1 cellular context compared by ENCODE assay signal in the genomic region with DNA sequence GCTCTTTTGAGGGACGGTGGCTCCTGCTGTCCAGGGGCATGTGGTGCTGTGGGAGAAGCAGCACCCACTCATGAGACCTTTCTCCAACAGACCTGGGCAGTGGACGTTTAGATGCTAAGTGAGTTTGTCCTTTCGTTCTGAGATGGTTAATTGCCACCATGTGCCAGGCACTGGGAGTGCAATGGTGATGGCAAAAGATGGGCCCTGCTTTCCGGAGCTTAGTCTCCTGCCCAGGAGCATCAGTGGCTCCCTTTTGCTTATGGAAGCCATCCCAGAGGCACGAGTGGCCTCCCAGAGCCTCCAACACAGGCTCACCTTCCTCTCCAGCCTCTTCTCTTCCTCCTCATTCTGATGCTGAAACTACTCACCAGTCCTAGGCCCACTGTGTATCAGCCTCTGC.
TF ChIP-seq lines count a peak whose summit lies in the region.

No MANE protein-coding gene starts in this region.

TF ChIP-seq in GM23338, 12 proteins besides CTCF, POLR2A, EP300 and RAD21 (continued from another document):
- TF ChIP-seq ZNF331 (CRISPR knock-in tag; IDR thresholded peaks at IDR 0.05; ENCODE audit: low read depth), result no peak
- TF ChIP-seq EZH2phosphoT487 (IDR thresholded peaks at IDR 0.05; ENCODE audit: unreplicated experiment), result no peak
